ENCODE assay signal across 22 cellular contexts in the genomic region with DNA sequence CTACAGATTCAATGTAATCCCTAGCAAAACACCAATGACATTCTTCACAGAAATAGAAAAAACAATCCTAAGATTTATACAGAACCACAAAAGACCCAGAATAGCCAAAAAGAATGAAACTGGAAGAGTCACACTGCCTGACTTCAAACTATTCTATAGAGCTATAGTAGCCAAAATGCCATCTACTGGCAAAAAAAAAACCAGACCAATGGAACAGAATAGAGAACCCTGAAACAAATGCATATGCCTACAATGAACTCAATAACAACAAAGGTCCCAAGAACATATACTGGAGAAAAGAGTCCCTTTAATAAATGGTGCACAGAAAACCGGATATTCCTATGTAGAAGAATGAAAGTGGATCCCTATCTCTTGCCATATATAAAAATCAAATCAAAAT.
"Had no signal": no experiment of that assay in that cellular context is flagged by ENCODE, and none has a peak within 500 bp of the region (broad histone marks: within the 10 kb centered on the region; RNA-seq: fewer than 3 reads in every experiment).

No MANE protein-coding gene starts in this region.

- H3K9me3 ChIP-seq: esophagus squamous epithelium, gastroesophageal sphincter, left ventricle myocardium inferior, lower lobe of right lung, neutrophil, sigmoid colon, testis, tibial nerve, upper lobe of right lung, vagina had no signal

- H3K27ac Mint-ChIP-seq: dendritic cell treated with granulocyte-macrophage colony-stimulating factor and Interleukin-4, amounts not matched to agents 40 ng/mL and 50 ng/mL, for 4 days; stimulated activated naive B cell treated with anti-CD40 and anti-IgM and Interleukin-4, amounts not matched to agents 10 μg/mL and 1 μg/mL and 100 μg/mL, for 72 hours; stimulated activated naive CD8-positive, alpha-beta T cell treated with anti-CD3 and anti-CD28 coated beads, Interleukin-15, amount 100 ng/mL, for 72 hours had no signal

- DNase-seq: esophagus squamous epithelium; foreskin fibroblast; kidney; left cardiac atrium; left ventricle myocardium inferior; lower lobe of right lung; mesenchymal stem cell; midbrain; posterior cingulate gyrus; sigmoid colon; stimulated activated CD4-positive, alpha-beta T cell treated with anti-CD3 and anti-CD28 coated beads, Interleukin-2, amount 100 ng/mL, for 24 hours; stimulated activated CD4-positive, alpha-beta T cell treated with anti-CD3 and anti-CD28 coated beads, Interleukin-4, amount 100 ng/mL, for 4 hours; stimulated activated naive B cell treated with anti-CD40 and anti-IgM and Interleukin-4, amounts not matched to agents 10 μg/mL and 1 μg/mL and 100 μg/mL, for 72 hours; stimulated activated naive CD8-positive, alpha-beta T cell treated with anti-CD3 and anti-CD28 coated beads, Interleukin-15, amount 100 ng/mL, for 72 hours; testis; upper lobe of right lung had no signal

- H3K4me3 Mint-ChIP-seq: dendritic cell treated with granulocyte-macrophage colony-stimulating factor and Interleukin-4, amounts not matched to agents 40 ng/mL and 50 ng/mL, for 4 days; stimulated activated naive B cell treated with anti-CD40 and anti-IgM and Interleukin-4, amounts not matched to agents 10 μg/mL and 1 μg/mL and 100 μg/mL, for 72 hours; stimulated activated naive CD8-positive, alpha-beta T cell treated with anti-CD3 and anti-CD28 coated beads, Interleukin-15, amount 100 ng/mL, for 72 hours had no signal

- H3K27me3 Mint-ChIP-seq: dendritic cell treated with granulocyte-macrophage colony-stimulating factor and Interleukin-4, amounts not matched to agents 40 ng/mL and 50 ng/mL, for 4 days; stimulated activated naive B cell treated with anti-CD40 and anti-IgM and Interleukin-4, amounts not matched to agents 10 μg/mL and 1 μg/mL and 100 μg/mL, for 72 hours; stimulated activated naive CD8-positive, alpha-beta T cell treated with anti-CD3 and anti-CD28 coated beads, Interleukin-15, amount 100 ng/mL, for 72 hours had no signal

- H3K27ac ChIP-seq: esophagus squamous epithelium, gastroesophageal sphincter, left ventricle myocardium inferior, lower lobe of right lung, neutrophil, sigmoid colon, skin epidermis, testis, tibial nerve, upper lobe of right lung, vagina had no signal

- H3K27me3 ChIP-seq: esophagus squamous epithelium, gastroesophageal sphincter, neutrophil, sigmoid colon, testis, tibial nerve, upper lobe of right lung, vagina had no signal

- ATAC-seq: gastroesophageal sphincter; left cardiac atrium; lower lobe of right lung; stimulated activated naive B cell treated with anti-CD40 and anti-IgM and Interleukin-4, amounts not matched to agents 10 μg/mL and 1 μg/mL and 100 μg/mL, for 72 hours; stimulated activated naive CD8-positive, alpha-beta T cell treated with anti-CD3 and anti-CD28 coated beads, Interleukin-15, amount 100 ng/mL, for 72 hours; upper lobe of right lung had no signal

- H3K4me3 ChIP-seq: esophagus squamous epithelium, gastroesophageal sphincter, left ventricle myocardium inferior, lower lobe of right lung, sigmoid colon, skin epidermis, testis, tibial nerve, upper lobe of right lung, vagina had no signal

- H3K9me3 Mint-ChIP-seq: dendritic cell treated with granulocyte-macrophage colony-stimulating factor and Interleukin-4, amounts not matched to agents 40 ng/mL and 50 ng/mL, for 4 days had no signal
